1 cellular context compared by ENCODE assay signal in the genomic region with DNA sequence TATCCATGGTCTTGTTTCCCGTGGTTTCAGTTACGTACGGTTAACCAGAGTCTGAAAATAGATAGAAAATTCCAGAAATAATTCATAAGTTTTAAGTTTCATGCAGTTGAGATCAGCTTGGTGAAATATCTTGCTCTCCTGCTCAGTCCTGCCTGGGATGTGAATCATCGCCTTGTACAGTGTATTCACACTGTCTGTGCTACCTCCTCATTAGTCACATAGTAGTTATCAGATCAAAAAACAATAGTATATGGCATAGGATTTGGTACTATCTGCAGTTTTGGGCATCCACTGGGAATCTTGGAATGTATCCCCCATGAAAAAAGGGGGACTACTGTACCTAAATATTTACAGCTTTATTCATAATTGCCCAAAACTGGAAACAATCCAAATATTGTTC.
TF ChIP-seq lines count a peak whose summit lies in the region.

No MANE protein-coding gene starts in this region.

TF ChIP-seq in K562, 482 proteins besides CTCF, POLR2A, EP300 and RAD21:
- TF ChIP-seq MBD2 (IDR thresholded peaks at IDR 0.05; ENCODE audit: borderline replicate concordance, low read depth): no peak
- no peak for TF ChIP-seq ZFP1 (CRISPR knock-in tag; IDR thresholded peaks at IDR 0.05)
- no peak for TF ChIP-seq ZNF239 (CRISPR knock-in tag; IDR thresholded peaks at IDR 0.05)
- TF ChIP-seq FOSL1 (tag; conservative IDR thresholded peaks at IDR 0.05): peak; percentile 69
